32 cellular contexts compared by ENCODE assay signal in genomic region chr6:14530385-14530784, GRCh38.
"Had no signal": no experiment of that assay in that cellular context is flagged by ENCODE, and none has a peak within 500 bp of the region (broad histone marks: within the 10 kb centered on the region; RNA-seq: fewer than 3 reads in every experiment).

No MANE protein-coding gene starts in this region.

- H3K4me2 ChIP-seq: PC-9 had no signal

- H3K27me3 Mint-ChIP-seq: activated B cell treated with CpG ODN at 0.5 μM for 24 hours; activated naive CD8-positive, alpha-beta T cell; activated naive CD8-positive, alpha-beta T cell treated with anti-CD3 and anti-CD28 coated beads, Interleukin-2, amount 50 U/mL, for 24 hours; T-cell had no signal

- H3K4me1 Mint-ChIP-seq: activated CD4-positive, alpha-beta T cell treated with anti-CD3 and anti-CD28 coated beads, Interleukin-2, amount 10 ng/mL, durations not matched to agents 24 days and 14 days; T-cell had no signal

- ATAC-seq: activated naive CD8-positive, alpha-beta T cell treated with anti-CD3 and anti-CD28 coated beads, Interleukin-2, amount 50 U/mL, for 24 hours; Right ventricle myocardium inferior; SK-N-SH treated with all-trans-retinoic acid at 6 μM for 48 hours; T-cell had no signal

- FAIRE-seq: bronchial epithelial cell, RCC 7860 had no signal

- H3K27ac Mint-ChIP-seq: activated B cell treated with CpG ODN at 0.5 μM for 24 hours; activated CD4-positive, alpha-beta T cell treated with anti-CD3 and anti-CD28 coated beads, Interleukin-2, amount 10 ng/mL, durations not matched to agents 24 days and 14 days; activated naive CD4-positive, alpha-beta T cell treated with anti-CD3 and anti-CD28 coated beads for 36 hours; activated naive CD8-positive, alpha-beta T cell; activated naive CD8-positive, alpha-beta T cell treated with anti-CD3 and anti-CD28 coated beads, Interleukin-2, amount 50 U/mL, for 24 hours; activated T-helper 2 cell treated with anti-CD3 and anti-CD28 coated beads, Interferon-gamma antibody, Interleukin-2, Interleukin-4, amounts not matched to agents 10 μg/mL and 5 μg/mL and 100 μg/mL, durations not matched to agents 14 hours and 24 hours and 36 hours; brain; T-cell had no signal

- H3K4me3 ChIP-seq: PC-9 had no signal

- H3K27ac ChIP-seq: PC-9, RWPE1, VCaP had no signal

- DNase-seq: activated B cell treated with CpG ODN at 0.5 μM for 24 hours; activated CD4-positive, alpha-beta T cell treated with anti-CD3 and anti-CD28 coated beads, Interleukin-2, amount 10 ng/mL, durations not matched to agents 24 days and 14 days; activated CD4-positive, alpha-beta T cell treated with anti-CD3 and anti-CD28 coated beads, Interleukin-2, amount 50 U/mL, for 4 hours; activated CD4-positive, CD25-positive, alpha-beta regulatory T cell treated with anti-CD3 and anti-CD28 coated beads, Interleukin-2, amount 50 U/mL, for 72 hours; activated gamma-delta T cell; activated naive CD4-positive, alpha-beta T cell treated with anti-CD3 and anti-CD28 coated beads for 36 hours; activated naive CD8-positive, alpha-beta T cell treated with anti-CD3 and anti-CD28 coated beads, Interleukin-2, amount 50 U/mL, for 24 hours; anterior cingulate cortex; caudate nucleus; cerebellar nuclear complex; NCI-H1105; NCI-H1417 treated with DMSO at 0.1 percent for 48 hours; NCI-H187 treated with DMSO at 0.1 percent for 48 hours; NCI-H2081; NCI-H226; NCI-H526; NCI-H748 treated with DMSO at 0.1 percent for 48 hours; NK-92 treated with Interleukin-12 subunit alpha and Interleukin-12 subunit beta, amount 100 ng/mL, for 24 hours; PC-9; SIG-M5; T-cell; T-helper 2 cell; T-helper 9 cell had no signal

- H2AFZ ChIP-seq: PC-9 had no signal

- H3K4me3 Mint-ChIP-seq: activated B cell treated with CpG ODN at 0.5 μM for 24 hours; activated CD4-positive, alpha-beta T cell treated with anti-CD3 and anti-CD28 coated beads, Interleukin-2, amount 10 ng/mL, durations not matched to agents 24 days and 14 days; activated naive CD4-positive, alpha-beta T cell treated with anti-CD3 and anti-CD28 coated beads for 36 hours; activated naive CD8-positive, alpha-beta T cell; activated naive CD8-positive, alpha-beta T cell treated with anti-CD3 and anti-CD28 coated beads, Interleukin-2, amount 50 U/mL, for 24 hours; brain; T-cell had no signal
